Comparison of ENCODE assay signal across 12 cellular contexts in the genomic region with DNA sequence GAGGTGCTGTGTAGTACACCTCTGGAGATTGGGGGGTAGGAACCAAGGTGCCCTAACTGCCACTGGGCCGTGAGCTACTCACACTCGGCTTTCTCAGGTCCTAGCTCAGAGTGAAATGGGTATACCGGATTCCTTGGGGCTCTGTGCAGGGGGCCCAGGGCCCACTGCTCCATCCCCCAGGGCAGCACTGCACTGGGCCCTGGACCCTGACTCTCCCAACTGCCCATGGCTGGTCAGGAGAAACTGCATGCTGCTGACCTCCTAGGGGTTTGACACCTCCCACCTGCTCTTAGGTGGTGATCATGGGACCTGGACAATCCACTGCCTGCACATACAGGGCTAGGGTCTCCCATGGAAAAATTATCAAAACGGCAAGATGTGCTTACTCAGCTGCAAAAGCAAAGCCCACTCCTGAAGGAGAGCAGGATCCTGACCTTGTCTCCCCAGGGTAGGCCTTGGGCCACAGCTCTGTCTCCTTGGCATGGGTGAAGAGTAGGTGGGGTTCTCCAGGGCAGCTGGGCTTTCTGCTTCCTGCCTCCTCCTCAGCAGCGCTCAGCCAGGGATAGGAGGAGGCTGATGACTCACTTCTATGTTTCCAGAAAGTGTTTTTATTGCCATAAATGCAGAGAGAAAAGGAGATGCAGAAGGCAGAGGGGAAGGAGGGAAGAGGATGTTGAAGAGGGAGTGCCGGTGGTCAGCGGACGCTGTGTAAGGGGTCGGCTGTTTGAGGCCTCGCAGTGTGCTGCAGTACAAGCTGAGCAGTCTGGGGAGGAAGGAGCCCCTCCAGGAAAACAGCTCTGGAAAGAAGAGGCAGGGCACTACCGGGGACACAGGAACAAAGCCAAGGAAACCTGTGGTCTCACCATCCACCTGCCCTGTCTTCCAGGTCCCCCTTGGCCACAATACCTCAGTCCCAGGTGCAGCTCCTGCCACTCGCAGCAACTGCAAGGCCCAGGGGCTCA.
DNase-seq lines count a peak whose midpoint lies in the region; ATAC-seq, FAIRE-seq and TF ChIP-seq lines count a peak whose summit lies in the region.
"Had no signal": no experiment of that assay in that cellular context is flagged by ENCODE, and none has a peak within 500 bp of the region (broad histone marks: within the 10 kb centered on the region; RNA-seq: fewer than 3 reads in every experiment).

No MANE protein-coding gene starts in this region.

- H3K27me3 ChIP-seq in endothelial cell of umbilical vein (ENCODE audit: control insufficient read depth in 2 of 2, insufficient read depth in 2 of 2, low read length in 2 of 2), result no peaks in the 10 kb centered on the region

- H3K9me3 Mint-ChIP-seq in nephron, result no peaks in the 10 kb centered on the region
- H3K9me3 Mint-ChIP-seq: IgD-negative memory B cell, neural crest cell had no signal

- H3K36me3 Mint-ChIP-seq in nephron (ENCODE audit: low read depth), result no peaks in the 10 kb centered on the region
- H3K36me3 Mint-ChIP-seq: IgD-negative memory B cell had no signal

- no peak for TF ChIP-seq POLR2A in endothelial cell of umbilical vein (IDR thresholded peaks at IDR 0.05; ENCODE audit: low read depth, low read length)

- no TSS peak for BruUV-seq in endothelial cell of umbilical vein (replicated peaks; lab: Mats Ljungman, UMichigan)

- H2AFZ ChIP-seq in endothelial cell of umbilical vein (ENCODE audit: low read depth, low read length), result no peak overlapping the region

- H3K27ac Mint-ChIP-seq in nephron, result peak overlapping the region; percentile 16 to 81 (median 78)

- peaks cover 4% of the 10 kb centered on the region for H3K27me3 Mint-ChIP-seq in nephron (ENCODE audit: low read depth)

- peaks cover 26% of the 10 kb centered on the region for H3K79me2 ChIP-seq in endothelial cell of umbilical vein (ENCODE audit: control insufficient read depth, insufficient read depth, low read length)

- peaks cover 11% of the 10 kb centered on the region for H3K4me1 ChIP-seq in endothelial cell of umbilical vein (ENCODE audit: control insufficient read depth, extremely low read depth, insufficient read depth, low read length)

- intact Hi-C loops in endothelial cell of umbilical vein (cut with micrococcal nuclease), result loop anchor here (2.0 kb wide), 1 partner anchor 20 kb away; no protein-coding TSS in a partner anchor

- no peaks in the 10 kb centered on the region for H4K20me1 ChIP-seq in endothelial cell of umbilical vein (replicated peaks; ENCODE audit: control insufficient read depth, extremely low read depth, insufficient read depth, low read length)

- FAIRE-seq in endothelial cell of umbilical vein (lab: Jason Lieb, UNC), result peak; percentile 96

- CTCF ChIA-PET in endothelial cell of umbilical vein (lab: Charles Lee) (interaction anchor here (0.7 to 2.3 kb wide), 7 partner anchors 9 to 160 kb away, joined by 3 to 10 read pairs (median 6); no protein-coding TSS in a partner anchor), HEK293T (lab: Yijun Ruan, JAX) (interaction anchor here (0.5 to 0.7 kb wide), 3 partner anchors 27 to 627 kb away, joined by 3 read pairs; no protein-coding TSS in a partner anchor)

- no peak for ATAC-seq in HG03442 (IDR thresholded peaks at IDR 0.05; ENCODE audit: unreplicated experiment)

- H3K36me3 ChIP-seq in endothelial cell of umbilical vein (ENCODE audit: control insufficient read depth in 2 of 2, extremely low read depth in 1 of 2, insufficient read depth in 2 of 2, low read length in 2 of 2), result no peaks in the 10 kb centered on the region
- H3K36me3 ChIP-seq: esophagus squamous epithelium had no signal

- H3K4me3 ChIP-seq in endothelial cell of umbilical vein (replicated peaks in 1 of 3; ENCODE audit: insufficient read depth in 1 of 3, low read depth in 1 of 3, low read length in 3 of 3), result no peak overlapping the region
- H3K4me3 ChIP-seq: esophagus squamous epithelium had no signal

- H3K4me3 Mint-ChIP-seq in nephron, result no peak overlapping the region
- H3K4me3 Mint-ChIP-seq: IgD-negative memory B cell, neural crest cell had no signal

- no peak for TF ChIP-seq CTCF in endothelial cell of umbilical vein (IDR thresholded peaks at IDR 0.05; ENCODE audit: extremely low read depth in 1 of 2, insufficient read depth in 1 of 2, low read depth in 1 of 2, low read length in 2 of 2)
- no peak for TF ChIP-seq CTCF in nephron (IDR thresholded peaks at IDR 0.05; ENCODE audit: unreplicated experiment in 3 of 3)

- no peak overlapping the region for H3K9ac ChIP-seq in endothelial cell of umbilical vein (replicated peaks; ENCODE audit: extremely low read depth, insufficient read depth, low read length)

- peak overlapping the region; percentile 5 for H3K27ac ChIP-seq in endothelial cell of umbilical vein (ENCODE audit: insufficient read depth, low read depth, low read length)
- H3K27ac ChIP-seq: esophagus squamous epithelium had no signal

- H3K9me1 ChIP-seq in endothelial cell of umbilical vein (replicated peaks; ENCODE audit: control insufficient read depth, extremely low read depth, insufficient read depth, low read length), result no peaks in the 10 kb centered on the region

- H3K4me2 ChIP-seq in endothelial cell of umbilical vein (ENCODE audit: insufficient read depth, low read length), result no peak overlapping the region

- dilution Hi-C loops in endothelial cell of umbilical vein (cut with MboI; ENCODE audit: extremely low pct_ligation_motif_present, low sequenced_read_pairs), result no loop called here

- H3K4me1 Mint-ChIP-seq in nephron, result peaks cover 12% of the 10 kb centered on the region

- no peaks in the 10 kb centered on the region for H3K9me3 ChIP-seq in endothelial cell of umbilical vein (replicated peaks; ENCODE audit: control insufficient read depth, insufficient read depth, low read length)
- H3K9me3 ChIP-seq: esophagus squamous epithelium had no signal

- POLR2A ChIA-PET in endothelial cell of umbilical vein (lab: Charles Lee), result interaction anchor here (1.2 kb wide), 1 partner anchor 11 kb away, joined by 3 read pairs; no protein-coding TSS in a partner anchor
- POLR2A ChIA-PET in HEK293T (lab: Yijun Ruan, JAX), result no interaction called here

- DNase-seq in D341Med (ENCODE audit: low spot score) (peak; percentile 20), NCI-H226 (peak; percentile 71), endothelial cell of umbilical vein (ENCODE audit: low read depth, low spot score) (peak; percentile 81), SKM-1 treated with dmso at 0.1 percent for 144 hours (lab: John Stamatoyannopoulos, UW; ENCODE audit: unreplicated experiment) (no peak), HEK293T (ENCODE audit: extremely low spot score) (no peak), RPMI8226 (no peak)
- DNase-seq: DMS79 treated with DMSO at 0.1 percent for 48 hours, esophagus squamous epithelium had no signal

TF ChIP-seq in endothelial cell of umbilical vein, 7 proteins besides CTCF, POLR2A, EP300 and RAD21:
- TF ChIP-seq, protein P1, sequence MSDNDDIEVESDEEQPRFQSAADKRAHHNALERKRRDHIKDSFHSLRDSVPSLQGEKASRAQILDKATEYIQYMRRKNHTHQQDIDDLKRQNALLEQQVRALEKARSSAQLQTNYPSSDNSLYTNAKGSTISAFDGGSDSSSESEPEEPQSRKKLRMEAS (IDR thresholded peaks at IDR 0.05; ENCODE audit: insufficient read depth, insufficient read length), result no peak
- TF ChIP-seq JUN (IDR thresholded peaks at IDR 0.05; ENCODE audit: borderline replicate concordance, insufficient read depth, insufficient read length, low read depth) (peak; percentile 71), GATA2 (IDR thresholded peaks at IDR 0.05; ENCODE audit: insufficient read depth, insufficient read length, low read depth, low read length) (no peak), FOS (IDR thresholded peaks at IDR 0.05; ENCODE audit: borderline replicate concordance, insufficient read depth, low read length) (peak; percentile 83), EZH2 (IDR thresholded peaks at IDR 0.05; ENCODE audit: borderline replicate concordance, low read depth, low read length, severe bottlenecking) (no peak), MYC (IDR thresholded peaks at IDR 0.05; ENCODE audit: low read depth, low read length) (no peak), POLR2AphosphoS5 (IDR thresholded peaks at IDR 0.05; ENCODE audit: insufficient read depth, low read depth, low read length) (peak; percentile 6)

TF ChIP-seq in HEK293T, 16 proteins besides CTCF, POLR2A, EP300 and RAD21:
- no peak for TF ChIP-seq L3MBTL2 (conservative IDR thresholded peaks at IDR 0.05)
- TF ChIP-seq ZNF384 (IDR thresholded peaks at IDR 0.05), result no peak
- no peak for TF ChIP-seq TARDBP (IDR thresholded peaks at IDR 0.05)

Comparison
In these comparisons a context has a peak if more than half of its experiments do, and no peak if none do; other contexts are left out.
1. DNase-seq: peak in D341Med (single experiment), NCI-H226 (single experiment) and endothelial cell of umbilical vein (single experiment); none in SKM-1 treated with dmso at 0.1 percent for 144 hours (single experiment), HEK293T (single experiment) and RPMI8226 (single experiment).